In genomic region chr16:86259499-86259898, GRCh38 we compare ENCODE assay signal across 22 cellular contexts.
"Had no signal": no experiment of that assay in that cellular context is flagged by ENCODE, and none has a peak within 500 bp of the region (broad histone marks: within the 10 kb centered on the region; RNA-seq: fewer than 3 reads in every experiment).

No MANE protein-coding gene starts in this region.

- H3K27me3 Mint-ChIP-seq: activated CD4-positive, alpha-beta T cell treated with anti-CD3 and anti-CD28 coated beads, Interleukin-2, amount 10 ng/mL, durations not matched to agents 7 days and 5 days; activated naive CD4-positive, alpha-beta T cell treated with anti-CD3 and anti-CD28 coated beads, Interleukin-2, amount 10 ng/mL, durations not matched to agents 7 days and 5 days had no signal

- H3K4me3 ChIP-seq: coronary artery, left lung, ovary, spleen had no signal

- H3K4me1 ChIP-seq: left lung, spleen had no signal

- H3K9me3 ChIP-seq: left lung, ovary had no signal

- ATAC-seq: activated CD8-positive, alpha-beta T cell treated with anti-CD3 and anti-CD28 coated beads, Interleukin-2, amount 10 ng/mL, durations not matched to agents 7 days and 5 days; esophagus mucosa; left lung; naive thymus-derived CD8-positive, alpha-beta T cell; sciatic nerve; SK-N-SH treated with all-trans-retinoic acid at 6 μM for 48 hours; stimulated activated memory B cell treated with anti-CD40 and anti-IgM and Interleukin-4, amounts not matched to agents 10 μg/mL and 1 μg/mL and 100 μg/mL, for 72 hours; T-cell had no signal

- H3K36me3 Mint-ChIP-seq: activated naive CD4-positive, alpha-beta T cell treated with anti-CD3 and anti-CD28 coated beads, Interleukin-2, amount 10 ng/mL, durations not matched to agents 7 days and 5 days; stimulated activated memory B cell treated with anti-CD40 and anti-IgM and Interleukin-4, amounts not matched to agents 10 μg/mL and 1 μg/mL and 100 μg/mL, for 72 hours; T-cell had no signal

- H3K4me1 Mint-ChIP-seq: activated CD4-positive, alpha-beta T cell treated with anti-CD3 and anti-CD28 coated beads, Interleukin-2, amount 10 ng/mL, durations not matched to agents 7 days and 5 days; activated naive CD4-positive, alpha-beta T cell treated with anti-CD3 and anti-CD28 coated beads, Interleukin-2, amount 10 ng/mL, durations not matched to agents 7 days and 5 days; central memory CD8-positive, alpha-beta T cell; naive thymus-derived CD8-positive, alpha-beta T cell; stimulated activated memory B cell treated with anti-CD40 and anti-IgM and Interleukin-4, amounts not matched to agents 10 μg/mL and 1 μg/mL and 100 μg/mL, for 72 hours; T-cell had no signal

- H3K27ac Mint-ChIP-seq: activated CD4-positive, alpha-beta T cell treated with anti-CD3 and anti-CD28 coated beads, Interleukin-2, amount 10 ng/mL, durations not matched to agents 7 days and 5 days; activated CD8-positive, alpha-beta T cell treated with anti-CD3 and anti-CD28 coated beads, Interleukin-2, amount 10 ng/mL, durations not matched to agents 7 days and 5 days; activated naive CD4-positive, alpha-beta T cell treated with anti-CD3 and anti-CD28 coated beads, Interleukin-2, amount 10 ng/mL, durations not matched to agents 7 days and 5 days; activated T-cell treated with anti-CD3 and anti-CD28 coated beads, Interleukin-2, amount 50 U/mL, for 24 hours; naive thymus-derived CD8-positive, alpha-beta T cell; stimulated activated memory B cell treated with anti-CD40 and anti-IgM and Interleukin-4, amounts not matched to agents 10 μg/mL and 1 μg/mL and 100 μg/mL, for 72 hours; T-cell had no signal

- H3K27me3 ChIP-seq: brain microvascular endothelial cell, ovary had no signal

- H3K27ac ChIP-seq: brain microvascular endothelial cell, coronary artery, ovary, spleen had no signal

- H3K4me3 Mint-ChIP-seq: activated CD4-positive, alpha-beta T cell treated with anti-CD3 and anti-CD28 coated beads, Interleukin-2, amount 10 ng/mL, durations not matched to agents 7 days and 5 days; activated CD8-positive, alpha-beta T cell treated with anti-CD3 and anti-CD28 coated beads, Interleukin-2, amount 10 ng/mL, durations not matched to agents 7 days and 5 days; activated naive CD4-positive, alpha-beta T cell treated with anti-CD3 and anti-CD28 coated beads, Interleukin-2, amount 10 ng/mL, durations not matched to agents 7 days and 5 days; activated T-cell treated with anti-CD3 and anti-CD28 coated beads, Interleukin-2, amount 50 U/mL, for 24 hours; central memory CD8-positive, alpha-beta T cell; naive thymus-derived CD8-positive, alpha-beta T cell; stimulated activated memory B cell treated with anti-CD40 and anti-IgM and Interleukin-4, amounts not matched to agents 10 μg/mL and 1 μg/mL and 100 μg/mL, for 72 hours; T-cell had no signal

- H3K36me3 ChIP-seq: brain microvascular endothelial cell, left lung, ovary, spleen had no signal

- DNase-seq: activated CD4-positive, alpha-beta T cell treated with anti-CD3 and anti-CD28 coated beads, Interleukin-2, amount 10 ng/mL, durations not matched to agents 7 days and 5 days; activated CD4-positive, CD25-positive, alpha-beta regulatory T cell; activated CD8-positive, alpha-beta T cell treated with anti-CD3 and anti-CD28 coated beads, Interleukin-2, amount 10 ng/mL, durations not matched to agents 7 days and 5 days; activated effector memory CD4-positive, alpha-beta T cell treated with Interleukin-2 at 50 U/mL for 16 hours; activated naive CD4-positive, alpha-beta T cell treated with anti-CD3 and anti-CD28 coated beads, Interleukin-2, amount 10 ng/mL, durations not matched to agents 7 days and 5 days; activated T-cell treated with anti-CD3 and anti-CD28 coated beads, Interleukin-2, amount 50 U/mL, for 24 hours; aorta; brain microvascular endothelial cell; effector CD4-positive, alpha-beta T cell; hippocampal formation; left lung; naive thymus-derived CD8-positive, alpha-beta T cell; ovary; spleen; stimulated activated CD4-positive, alpha-beta T cell treated with anti-CD3 and anti-CD28 coated beads, Interleukin-4, amount 100 ng/mL, for 4 hours; T-cell had no signal
